ENCODE assay signal across 10 cellular contexts in genomic region chr11:69123593-69124545, GRCh38. TPM values are rescaled to one million over a fixed set of nuclear protein-coding genes. Genes with fewer than 3 reads are reported as not detected.
DNase-seq lines count a peak whose midpoint lies in the region; ATAC-seq and TF ChIP-seq lines count a peak whose summit lies in the region.
"Had no signal": no experiment of that assay in that cellular context is flagged by ENCODE, and none has a peak within 500 bp of the region (broad histone marks: within the 10 kb centered on the region; RNA-seq: fewer than 3 reads in every experiment).

No MANE protein-coding gene starts in this region.

- peak in 1 of 2 donors; percentile 6 for ATAC-seq in lower lobe of right lung

- H3K27ac Mint-ChIP-seq in activated naive CD8-positive, alpha-beta T cell treated with anti-CD3 and anti-CD28 coated beads for 36 hours = peak overlapping the region; percentile 81
- H3K27ac Mint-ChIP-seq in type B pancreatic cell = peak overlapping the region; percentile 55

- intact Hi-C loops in lower lobe of right lung (cut with DNase I) = no loop called here

- H3K9me3 Mint-ChIP-seq in activated naive CD8-positive, alpha-beta T cell treated with anti-CD3 and anti-CD28 coated beads for 36 hours = peaks cover 13% of the 10 kb centered on the region
- no peaks in the 10 kb centered on the region for H3K9me3 Mint-ChIP-seq in type B pancreatic cell

- H3K4me1 ChIP-seq in lower lobe of right lung = peaks cover 29% of the 10 kb centered on the region

- peak overlapping the region; percentile 8 for H3K4me3 ChIP-seq in lower lobe of right lung

- H3K9me3 ChIP-seq in lower lobe of right lung = peaks cover 2% of the 10 kb centered on the region

- no peaks in the 10 kb centered on the region for H3K36me3 ChIP-seq in lower lobe of right lung

- H3K27me3 Mint-ChIP-seq in activated naive CD8-positive, alpha-beta T cell treated with anti-CD3 and anti-CD28 coated beads for 36 hours = no peaks in the 10 kb centered on the region
- H3K27me3 Mint-ChIP-seq in type B pancreatic cell = no peaks in the 10 kb centered on the region

- peaks cover 38% of the 10 kb centered on the region for H3K4me1 Mint-ChIP-seq in activated naive CD8-positive, alpha-beta T cell treated with anti-CD3 and anti-CD28 coated beads for 36 hours
- H3K4me1 Mint-ChIP-seq in type B pancreatic cell (ENCODE audit: unreplicated experiment) = peaks cover 20% of the 10 kb centered on the region

- H3K4me3 Mint-ChIP-seq in activated naive CD8-positive, alpha-beta T cell treated with anti-CD3 and anti-CD28 coated beads for 36 hours = peak overlapping the region; percentile 14
- no peak overlapping the region for H3K4me3 Mint-ChIP-seq in type B pancreatic cell

- no peaks in the 10 kb centered on the region for H3K36me3 Mint-ChIP-seq in activated naive CD8-positive, alpha-beta T cell treated with anti-CD3 and anti-CD28 coated beads for 36 hours
- no peaks in the 10 kb centered on the region for H3K36me3 Mint-ChIP-seq in type B pancreatic cell

- TF ChIP-seq CTCF in lower lobe of right lung (IDR thresholded peaks at IDR 0.05) (no peak), type B pancreatic cell (conservative IDR thresholded peaks at IDR 0.05) (no peak)

- peak overlapping the region; percentile 88 for H3K27ac ChIP-seq in lower lobe of right lung

- no peaks in the 10 kb centered on the region for H3K27me3 ChIP-seq in lower lobe of right lung (ENCODE audit: low read depth)

- peak; percentile 27 for DNase-seq in stimulated activated CD4-positive, alpha-beta T cell treated with anti-CD3 and anti-CD28 coated beads, Interleukin-12 subunit alpha, Interleukin-12 subunit beta, amount 100 ng/mL, for 4 hours
- no peak for DNase-seq in stimulated activated CD4-positive, alpha-beta T cell treated with anti-CD3 and anti-CD28 coated beads, Interleukin-1b, Interleukin-23, amount 100 ng/mL, for 48 hours
- no peak for DNase-seq in activated naive CD8-positive, alpha-beta T cell treated with anti-CD3 and anti-CD28 coated beads for 36 hours
- peak; percentile 37 for DNase-seq in lower lobe of right lung
- DNase-seq in type B pancreatic cell (ENCODE audit: extremely low spot score, unreplicated experiment) = no peak
- DNase-seq in AG08395 (ENCODE audit: low spot score) = no peak
- no peak for DNase-seq in SIG-M5 treated with dmso at 0.1 percent for 504 hours (lab: John Stamatoyannopoulos, UW; ENCODE audit: unreplicated experiment)
- no peak for DNase-seq in DMS 273 (lab: John Stamatoyannopoulos, UW; ENCODE audit: unreplicated experiment)
- DNase-seq: DMS 273 treated with DMSO at 0.1 percent for 48 hours, NCI-H1436 treated with DMSO at 0.1 percent for 48 hours had no signal

RNA-seq across cellular contexts. Expression of gene SMIM38, which starts 31.9 kb away (rescaled TPM):
- total RNA-seq in activated naive CD8-positive, alpha-beta T cell treated with anti-CD3 and anti-CD28 coated beads for 36 hours = under 1 TPM; 0.19 to 0.20 TPM
- total RNA-seq in lower lobe of right lung (not detected), type B pancreatic cell (ENCODE audit: low replicate concordance) (0.52 and 5.3 TPM in 2 replicates)

Comparison
In these comparisons a context has a peak if more than half of its experiments do, and no peak if none do; other contexts are left out.
1. DNase-seq: peak in stimulated activated CD4-positive, alpha-beta T cell treated with anti-CD3 and anti-CD28 coated beads, Interleukin-12 subunit alpha, Interleukin-12 subunit beta, amount 100 ng/mL, for 4 hours (single experiment) and lower lobe of right lung (single experiment); none in stimulated activated CD4-positive, alpha-beta T cell treated with anti-CD3 and anti-CD28 coated beads, Interleukin-1b, Interleukin-23, amount 100 ng/mL, for 48 hours (single experiment), activated naive CD8-positive, alpha-beta T cell treated with anti-CD3 and anti-CD28 coated beads for 36 hours (single experiment), type B pancreatic cell (single experiment), AG08395 (single experiment), SIG-M5 treated with dmso at 0.1 percent for 504 hours (single experiment) and DMS 273 (single experiment).